Comparison of ENCODE assay signal across 33 cellular contexts in the genomic region with DNA sequence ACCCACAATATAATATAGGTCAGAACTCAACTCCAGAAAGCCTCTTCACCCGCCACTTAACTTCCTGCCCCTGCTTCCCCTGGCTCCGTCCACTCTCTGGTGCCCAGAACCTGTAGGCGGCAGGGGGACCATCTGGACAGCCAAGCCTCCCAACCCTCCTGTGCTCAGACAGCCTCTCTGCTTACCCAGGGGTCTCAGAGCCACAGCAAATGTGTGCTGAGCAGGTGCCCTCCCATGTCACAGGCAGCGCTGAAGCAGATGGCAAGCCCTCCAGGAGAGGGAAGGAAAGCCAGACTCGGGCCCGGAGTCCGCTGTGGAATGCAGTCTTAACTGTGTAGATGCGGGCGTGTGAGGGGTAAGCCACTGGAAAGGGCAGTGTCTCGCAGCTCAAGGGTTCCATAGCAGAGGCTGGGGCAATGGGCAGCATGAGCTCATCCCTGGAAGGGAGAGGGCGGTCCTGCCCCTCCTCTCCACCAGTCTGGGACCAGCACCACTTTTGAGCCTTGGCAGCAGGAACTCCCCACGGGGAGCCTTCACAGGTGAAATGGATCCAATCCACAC. TPM values are rescaled to one million over a fixed set of nuclear protein-coding genes. Genes with fewer than 3 reads are reported as not detected.
DNase-seq lines count a peak whose midpoint lies in the region; ATAC-seq and TF ChIP-seq lines count a peak whose summit lies in the region.
"Had no signal": no experiment of that assay in that cellular context is flagged by ENCODE, and none has a peak within 500 bp of the region (broad histone marks: within the 10 kb centered on the region; RNA-seq: fewer than 3 reads in every experiment).

No MANE protein-coding gene starts in this region.

- TF ChIP-seq CTCF in GM23338 (conservative IDR thresholded peaks at IDR 0.05; ENCODE audit: low read depth in 2 of 2), result no peak
- no peak for TF ChIP-seq CTCF in chondrocyte (IDR thresholded peaks at IDR 0.05)
- TF ChIP-seq CTCF in parathyroid adenoma (IDR thresholded peaks at IDR 0.05), result no peak

- H3K9me3 Mint-ChIP-seq in GM23338, result no peaks in the 10 kb centered on the region
- no peaks in the 10 kb centered on the region for H3K9me3 Mint-ChIP-seq in chondrocyte (ENCODE audit: low read depth)
- H3K9me3 Mint-ChIP-seq: activated T-helper 2 cell treated with anti-CD3 and anti-CD28 coated beads, Interferon-gamma antibody, Interleukin-2, Interleukin-4, amounts not matched to agents 10 μg/mL and 5 μg/mL and 100 μg/mL, durations not matched to agents 14 hours and 24 hours and 36 hours; CD8-positive, alpha-beta T cell; natural killer cell; T-helper 2 cell treated with Interferon-gamma antibody and Interleukin-4, amounts not matched to agents 5 μg/mL and 100 μg/mL, for 36 hours had no signal

- H3K4me3 ChIP-seq in GM23338 (no peak overlapping the region), parathyroid adenoma (ENCODE audit: low read depth, low read length) (no peak overlapping the region)
- H3K4me3 ChIP-seq: gastroesophageal sphincter, hepatocyte, K562, lower lobe of right lung, ovary, Peyer's patch, stomach, tibial nerve had no signal

- ATAC-seq in GM23338 (peak; percentile 10; the same call in 2 of the 3 replicates), HG02642 (IDR thresholded peaks at IDR 0.05; ENCODE audit: poor library complexity, unreplicated experiment) (no peak), GM21526 (IDR thresholded peaks at IDR 0.05; ENCODE audit: low FRiP score, unreplicated experiment) (no peak), GM19324 (IDR thresholded peaks at IDR 0.05; ENCODE audit: low FRiP score, unreplicated experiment) (no peak)
- ATAC-seq: CD8-positive, alpha-beta T cell; gastroesophageal sphincter; K562; lower lobe of right lung; natural killer cell had no signal

- peaks cover 3% of the 10 kb centered on the region for H4K20me1 ChIP-seq in GM23338 (replicated peaks; ENCODE audit: insufficient read depth)

- peaks cover 8% of the 10 kb centered on the region; the same call in 1 of the 2 replicates for H3K79me2 ChIP-seq in GM23338 (replicated peaks; ENCODE audit: insufficient read depth)
- H3K79me2 ChIP-seq in parathyroid adenoma, result no peaks in the 10 kb centered on the region
- H3K79me2 ChIP-seq: hepatocyte had no signal

- H3K27ac Mint-ChIP-seq in GM23338 (0 out of 2 replicates have a peak overlapping the region, but pooled peaks have one; percentile 19), chondrocyte (ENCODE audit: unreplicated experiment) (peak overlapping the region; percentile 25)
- H3K27ac Mint-ChIP-seq: activated T-helper 2 cell treated with anti-CD3 and anti-CD28 coated beads, Interferon-gamma antibody, Interleukin-2, Interleukin-4, amounts not matched to agents 10 μg/mL and 5 μg/mL and 100 μg/mL, durations not matched to agents 14 hours and 24 hours and 36 hours; B cell; CD8-positive, alpha-beta T cell; natural killer cell; T-helper 2 cell treated with Interferon-gamma antibody and Interleukin-4, amounts not matched to agents 5 μg/mL and 100 μg/mL, for 36 hours had no signal

- no peak overlapping the region for H3K4me3 Mint-ChIP-seq in GM23338
- no peak overlapping the region for H3K4me3 Mint-ChIP-seq in chondrocyte (ENCODE audit: unreplicated experiment)
- H3K4me3 Mint-ChIP-seq: B cell; CD8-positive, alpha-beta T cell; natural killer cell; T-helper 2 cell treated with Interferon-gamma antibody and Interleukin-4, amounts not matched to agents 5 μg/mL and 100 μg/mL, for 36 hours had no signal

- H3K4me2 ChIP-seq in GM23338, result no peak overlapping the region
- no peak overlapping the region for H3K4me2 ChIP-seq in parathyroid adenoma (ENCODE audit: low read length)
- H3K4me2 ChIP-seq: hepatocyte had no signal

- peaks cover 63% of the 10 kb centered on the region for H3K4me1 Mint-ChIP-seq in GM23338
- H3K4me1 Mint-ChIP-seq in chondrocyte (ENCODE audit: low read depth), result peaks cover 92% of the 10 kb centered on the region
- H3K4me1 Mint-ChIP-seq: B cell had no signal

- H3K36me3 Mint-ChIP-seq in GM23338 (ENCODE audit: low read depth) (peaks cover 49% of the 10 kb centered on the region), chondrocyte (ENCODE audit: low read depth) (peaks cover 18% of the 10 kb centered on the region)
- H3K36me3 Mint-ChIP-seq: CD8-positive, alpha-beta T cell; natural killer cell had no signal

- H2AFZ ChIP-seq in GM23338 (no peak overlapping the region), parathyroid adenoma (peak overlapping the region; percentile 52)
- H2AFZ ChIP-seq: hepatocyte had no signal

- peaks cover 2% of the 10 kb centered on the region; the same call in 1 of the 2 replicates for H3K36me3 ChIP-seq in GM23338 (ENCODE audit: insufficient read depth)
- H3K36me3 ChIP-seq in parathyroid adenoma (ENCODE audit: control insufficient read depth, insufficient read depth, low read length), result no peaks in the 10 kb centered on the region
- H3K36me3 ChIP-seq: ovary had no signal

- H3F3A ChIP-seq in GM23338 (replicated peaks; ENCODE audit: low read depth), result 0 out of 2 replicates have a peak, but pooled peaks cover 11% of the 10 kb centered on the region

- no peak for DNase-seq in GM23338 (ENCODE audit: low spot score)
- DNase-seq in NCI-H2171 treated with DMSO at 0.1 percent for 48 hours (lab: John Stamatoyannopoulos, UW), result peak; percentile 67
- DNase-seq in chondrocyte (ENCODE audit: low spot score), result no peak
- no peak for DNase-seq in NCI-H774 (lab: John Stamatoyannopoulos, UW)
- DNase-seq: activated CD4-positive, alpha-beta T cell treated with anti-CD3 and anti-CD28 coated beads for 48 hours; activated CD8-positive, alpha-beta memory T cell treated with anti-CD3 and anti-CD28 coated beads for 24 hours; activated naive CD4-positive, alpha-beta T cell treated with anti-CD3 and anti-CD28 coated beads, Interleukin-2, amount 50 U/mL, for 16 hours; activated T-cell treated with anti-CD3 and anti-CD28 coated beads for 4 hours; amniotic stem cell; CD8-positive, alpha-beta T cell; effector CD4-positive, alpha-beta T cell; HCEC 1CT; lower lobe of right lung; natural killer cell; NCI-H1092; NCI-H187 treated with DMSO at 0.1 percent for 48 hours; NCI-H526 treated with DMSO at 0.1 percent for 48 hours; Peyer's patch; SHP77 treated with DMSO at 0.1 percent for 48 hours; small intestine; stomach had no signal

- H3K27ac ChIP-seq in GM23338 (ENCODE audit: low read depth), result peak overlapping the region; percentile 95
- peak overlapping the region; percentile 67 for H3K27ac ChIP-seq in parathyroid adenoma
- H3K27ac ChIP-seq: hepatocyte, lower lobe of right lung, ovary, Peyer's patch had no signal

- no peaks in the 10 kb centered on the region for H3K9me3 ChIP-seq in parathyroid adenoma (ENCODE audit: control insufficient read depth, low read length)
- H3K9me3 ChIP-seq: gastroesophageal sphincter, lower lobe of right lung, ovary, Peyer's patch, stomach, tibial nerve had no signal

- H3K27me3 ChIP-seq in GM23338 (ENCODE audit: insufficient read depth) (no peaks in the 10 kb centered on the region), parathyroid adenoma (ENCODE audit: control insufficient read depth, insufficient read depth, low read length) (no peaks in the 10 kb centered on the region)
- H3K27me3 ChIP-seq: gastroesophageal sphincter, hepatocyte, ovary, Peyer's patch, stomach, tibial nerve had no signal

- H3K4me1 ChIP-seq in GM23338 (ENCODE audit: insufficient read depth) (peaks cover 31% of the 10 kb centered on the region), parathyroid adenoma (peaks cover 70% of the 10 kb centered on the region)

- H3K9me2 ChIP-seq in GM23338 (ENCODE audit: insufficient read depth), result no peaks in the 10 kb centered on the region

- H3K9ac ChIP-seq in parathyroid adenoma, result no peak overlapping the region

- H3K27me3 Mint-ChIP-seq in GM23338 (ENCODE audit: insufficient read depth, low read depth, poor library complexity) (peaks cover 11% of the 10 kb centered on the region), chondrocyte (ENCODE audit: low read depth) (no peaks in the 10 kb centered on the region)

TF ChIP-seq in GM23338, 12 proteins besides CTCF, POLR2A, EP300 and RAD21 (continues in another document):
- TF ChIP-seq POLR2AphosphoS5 (IDR thresholded peaks at IDR 0.05; ENCODE audit: low read depth) (no peak), STAT1 (IDR thresholded peaks at IDR 0.05; ENCODE audit: unreplicated experiment) (no peak), ETS1 (IDR thresholded peaks at IDR 0.05) (no peak), CREB1 (CRISPR knock-in tag; IDR thresholded peaks at IDR 0.05; ENCODE audit: low read depth) (no peak), EZH2phosphoT487 (IDR thresholded peaks at IDR 0.05; ENCODE audit: unreplicated experiment) (no peak), ZNF331 (CRISPR knock-in tag; IDR thresholded peaks at IDR 0.05; ENCODE audit: low read depth) (no peak)

RNA-seq across cellular contexts. Expression of gene UMPS, which starts 45.6 kb away (rescaled TPM):
- total RNA-seq in GM23338 (2014; rRNA removed; shearing (Covaris generic)), result 48.8 and 50.9 TPM in 2 replicates
- 40.2 and 44.1 TPM in 2 replicates for polyA plus RNA-seq in GM23338 (2016; fragmentation: Nextera tagmentation; extraction: Ambion mirVana)
- total RNA-seq in chondrocyte, result 16.6 to 24.0 TPM (median 19.4 TPM) in 3 replicates
